Comparison of ENCODE assay signal across 6 cellular contexts in the genomic region with DNA sequence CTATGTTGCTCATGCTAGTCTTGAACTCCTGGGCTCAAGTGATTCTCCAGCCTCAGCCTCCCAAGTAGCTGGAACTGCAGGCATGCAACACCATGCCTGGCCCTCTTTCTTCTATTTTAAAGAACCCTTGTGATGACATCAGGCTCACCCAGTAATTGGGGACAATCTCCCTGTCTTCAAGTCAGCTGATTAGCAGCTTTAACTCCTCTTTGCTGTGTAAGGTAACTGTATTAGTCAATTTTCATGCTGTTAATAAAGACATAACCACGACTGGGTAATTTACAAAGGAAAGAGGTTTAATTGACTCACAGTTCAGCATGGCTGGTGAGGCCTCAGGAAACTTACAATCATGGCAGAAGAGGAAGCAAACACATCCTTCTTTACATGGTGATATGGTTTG. TPM values are rescaled to one million over a fixed set of nuclear protein-coding genes. Genes with fewer than 3 reads are reported as not detected.
DNase-seq lines count a peak whose midpoint lies in the region; ATAC-seq, FAIRE-seq and TF ChIP-seq lines count a peak whose summit lies in the region.
"Not testable (repeated sequence)": the region's sequence is repeated elsewhere in the genome, so short reads cannot be mapped to it uniquely, and the experiment has no call there.

No MANE protein-coding gene starts in this region.

- H3K4me1 Mint-ChIP-seq in activated CD4-positive, alpha-beta T cell treated with anti-CD3 and anti-CD28 coated beads for 36 hours: peaks cover 11% of the 10 kb centered on the region
- not testable (repeated sequence) for H3K4me1 Mint-ChIP-seq in activated T-cell treated with anti-CD3 and anti-CD28 coated beads, Interleukin-2, amount 50 U/mL, for 4 hours (ENCODE audit: low read depth); astrocyte (ENCODE audit: low read depth, unreplicated experiment)

- intact Hi-C loops in activated CD4-positive, alpha-beta T cell treated with anti-CD3 and anti-CD28 coated beads for 36 hours (cut with DNase I, micrococcal nuclease): not testable (repeated sequence)

- H2AFZ ChIP-seq in ACC112 (ENCODE audit: low read length, unreplicated experiment); astrocyte (ENCODE audit: low read depth, low read length): not testable (repeated sequence)

- peak overlapping the region; percentile 16; the same call in 1 of the 2 replicates for H3K27ac ChIP-seq in ACC112 (ENCODE audit: low read depth, low read length)
- not testable (repeated sequence) for H3K27ac ChIP-seq in astrocyte (ENCODE audit: low read depth, low read length)

- not testable (repeated sequence) for H3K4me2 ChIP-seq in astrocyte (ENCODE audit: low read length)

- not testable (repeated sequence) for H3K9me3 ChIP-seq in astrocyte (ENCODE audit: insufficient read depth, low read depth, low read length)

- H3K27me3 Mint-ChIP-seq in activated CD4-positive, alpha-beta T cell treated with anti-CD3 and anti-CD28 coated beads for 36 hours; activated T-cell treated with anti-CD3 and anti-CD28 coated beads, Interleukin-2, amount 50 U/mL, for 4 hours (ENCODE audit: low read depth); astrocyte (ENCODE audit: low read depth, unreplicated experiment): not testable (repeated sequence)

- not testable (repeated sequence) for TF ChIP-seq CTCF in astrocyte (IDR thresholded peaks at IDR 0.05; ENCODE audit: insufficient read depth, low read depth, low read length)

- H3K36me3 Mint-ChIP-seq in activated CD4-positive, alpha-beta T cell treated with anti-CD3 and anti-CD28 coated beads for 36 hours (ENCODE audit: low read depth); activated T-cell treated with anti-CD3 and anti-CD28 coated beads, Interleukin-2, amount 50 U/mL, for 4 hours (ENCODE audit: insufficient read depth); astrocyte (ENCODE audit: low read depth, unreplicated experiment): not testable (repeated sequence)
- peaks cover 13 to 14% of the 10 kb centered on the region in 2 donors for H3K36me3 Mint-ChIP-seq in activated naive CD4-positive, alpha-beta T cell treated with anti-CD3 and anti-CD28 coated beads, Interleukin-2, amount 50 U/mL, for 72 hours

- not testable (repeated sequence) for H3K4me3 Mint-ChIP-seq in activated CD4-positive, alpha-beta T cell treated with anti-CD3 and anti-CD28 coated beads for 36 hours; activated T-cell treated with anti-CD3 and anti-CD28 coated beads, Interleukin-2, amount 50 U/mL, for 4 hours; astrocyte (ENCODE audit: unreplicated experiment)

- peaks cover 18% of the 10 kb centered on the region for H3K4me1 ChIP-seq in ACC112 (ENCODE audit: control insufficient read depth, insufficient read depth, low read length, unreplicated experiment)
- not testable (repeated sequence) for H3K4me1 ChIP-seq in astrocyte (ENCODE audit: insufficient read depth, low read length)

- not testable (repeated sequence) for H3K27me3 ChIP-seq in ACC112 (ENCODE audit: insufficient read depth, low read length); astrocyte (ENCODE audit: insufficient read depth, low read length)

- H3K27ac Mint-ChIP-seq in activated CD4-positive, alpha-beta T cell treated with anti-CD3 and anti-CD28 coated beads for 36 hours; astrocyte (ENCODE audit: unreplicated experiment): not testable (repeated sequence)
- peak overlapping the region in 1 of 2 donors; percentile 51 for H3K27ac Mint-ChIP-seq in activated naive CD4-positive, alpha-beta T cell treated with anti-CD3 and anti-CD28 coated beads, Interleukin-2, amount 50 U/mL, for 72 hours

- H3K9ac ChIP-seq in astrocyte (ENCODE audit: low read length): not testable (repeated sequence)

- not testable (repeated sequence) for H3K36me3 ChIP-seq in ACC112 (ENCODE audit: insufficient read depth, low read length); astrocyte (ENCODE audit: insufficient read depth, low read length)

- not testable (repeated sequence) for H3K4me3 ChIP-seq in ACC112 (ENCODE audit: low read depth, low read length); astrocyte (ENCODE audit: insufficient read depth, low read depth, low read length)

- POLR2A ChIA-PET in activated CD4-positive, alpha-beta T cell treated with anti-CD3 and anti-CD28 coated beads for 36 hours (lab: Charles Lee): interaction anchor here (0.6 kb wide), 1 partner anchor 813 kb away, joined by 3 read pairs; no protein-coding TSS in a partner anchor

- H4K20me1 ChIP-seq in astrocyte (ENCODE audit: insufficient read depth, low read length): not testable (repeated sequence)

- not testable (repeated sequence) for H3K9me3 Mint-ChIP-seq in activated CD4-positive, alpha-beta T cell treated with anti-CD3 and anti-CD28 coated beads for 36 hours (ENCODE audit: low read depth); activated T-cell treated with anti-CD3 and anti-CD28 coated beads, Interleukin-2, amount 50 U/mL, for 4 hours; activated naive CD4-positive, alpha-beta T cell treated with anti-CD3 and anti-CD28 coated beads, Interleukin-2, amount 50 U/mL, for 72 hours; astrocyte (ENCODE audit: unreplicated experiment)

- CTCF ChIA-PET in activated CD4-positive, alpha-beta T cell treated with anti-CD3 and anti-CD28 coated beads for 36 hours (lab: Charles Lee): not testable (repeated sequence)

- FAIRE-seq in astrocyte (lab: Jason Lieb, UNC): peak; percentile 34

- ATAC-seq in activated CD4-positive, alpha-beta T cell treated with anti-CD3 and anti-CD28 coated beads for 36 hours: peak; percentile 57
- ATAC-seq in activated T-cell treated with anti-CD3 and anti-CD28 coated beads, Interleukin-2, amount 50 U/mL, for 4 hours: peak; percentile 43 to 66
- ATAC-seq in activated naive CD4-positive, alpha-beta T cell treated with anti-CD3 and anti-CD28 coated beads, Interleukin-2, amount 50 U/mL, for 72 hours: peak; percentile 20 to 78
- ATAC-seq in stimulated activated naive CD8-positive, alpha-beta T cell treated with anti-CD3 and anti-CD28 coated beads, Interleukin-15, Interleukin-2, amounts not matched to agents 100 U/mL and 50 U/mL, for 24 hours: peak; percentile 43

- H3K79me2 ChIP-seq in ACC112 (ENCODE audit: control insufficient read depth, insufficient read depth, low read length, unreplicated experiment); astrocyte (ENCODE audit: insufficient read depth, low read length): not testable (repeated sequence)

- not testable (repeated sequence) for DNase-seq in activated CD4-positive, alpha-beta T cell treated with anti-CD3 and anti-CD28 coated beads for 36 hours; activated T-cell treated with anti-CD3 and anti-CD28 coated beads, Interleukin-2, amount 50 U/mL, for 4 hours; activated naive CD4-positive, alpha-beta T cell treated with anti-CD3 and anti-CD28 coated beads, Interleukin-2, amount 50 U/mL, for 72 hours (ENCODE audit: low spot score in 2 of 2); astrocyte (ENCODE audit: low read depth); stimulated activated naive CD8-positive, alpha-beta T cell treated with anti-CD3 and anti-CD28 coated beads, Interleukin-15, Interleukin-2, amounts not matched to agents 100 U/mL and 50 U/mL, for 24 hours

RNA-seq across cellular contexts. Expression of gene AP1S2, which starts 23.3 kb away (rescaled TPM):
- 10 to 100 TPM; 22.3 to 24.5 TPM for total RNA-seq in activated CD4-positive, alpha-beta T cell treated with anti-CD3 and anti-CD28 coated beads for 36 hours
- total RNA-seq in activated T-cell treated with anti-CD3 and anti-CD28 coated beads, Interleukin-2, amount 50 U/mL, for 4 hours: 10 to 100 TPM; 24.0 to 26.4 (median 24.9) TPM
- total RNA-seq in activated naive CD4-positive, alpha-beta T cell treated with anti-CD3 and anti-CD28 coated beads, Interleukin-2, amount 50 U/mL, for 72 hours: 10 to 100 TPM; 21.6 to 23.8 TPM
- total RNA-seq in astrocyte: 43.5 and 74.2 TPM in 2 replicates
